24 cellular contexts compared by ENCODE assay signal in genomic region chr15:45657769-45658545, GRCh38. TPM values are rescaled to one million over a fixed set of nuclear protein-coding genes. Genes with fewer than 3 reads are reported as not detected.
DNase-seq lines count a peak whose midpoint lies in the region; ATAC-seq and TF ChIP-seq lines count a peak whose summit lies in the region.
"Had no signal": no experiment of that assay in that cellular context is flagged by ENCODE, and none has a peak within 500 bp of the region (broad histone marks: within the 10 kb centered on the region; RNA-seq: fewer than 3 reads in every experiment).

No MANE protein-coding gene starts in this region.

- H3K4me3 ChIP-seq in prostate gland (no peak overlapping the region), Karpas-422 (ENCODE audit: low read length) (no peak overlapping the region)
- H3K4me3 ChIP-seq: breast epithelium, GM12878, SK-N-MC, skin epidermis had no signal

- H4K20me1 ChIP-seq in Karpas-422 (ENCODE audit: insufficient read depth, low read depth, low read length), result no peaks in the 10 kb centered on the region

- 65% methylated on average over 8 of the region's 8 CpGs for WGBS in prostate gland

- TF ChIP-seq POLR2A in prostate gland (IDR thresholded peaks at IDR 0.05), result no peak

- H3K27me3 ChIP-seq in prostate gland (replicated peaks; ENCODE audit: insufficient read depth) (no peaks in the 10 kb centered on the region), Karpas-422 (ENCODE audit: low read length) (no peaks in the 10 kb centered on the region)
- H3K27me3 ChIP-seq: breast epithelium had no signal

- H3K4me1 ChIP-seq in prostate gland (replicated peaks), result peaks cover 11% of the 10 kb centered on the region
- no peaks in the 10 kb centered on the region for H3K4me1 ChIP-seq in Karpas-422 (ENCODE audit: low read length)

- H3K4me1 Mint-ChIP-seq in effector memory CD8-positive, alpha-beta T cell (ENCODE audit: low read depth in 2 of 2), result peaks cover 29 to 56% of the 10 kb centered on the region in 2 donors

- peaks cover 4 to 9% of the 10 kb centered on the region in 2 donors for H3K36me3 ChIP-seq in prostate gland
- H3K36me3 ChIP-seq in Karpas-422 (ENCODE audit: insufficient read depth, low read length), result no peaks in the 10 kb centered on the region
- H3K36me3 ChIP-seq: breast epithelium had no signal

- H3K9me3 ChIP-seq in prostate gland (no peaks in the 10 kb centered on the region), Karpas-422 (ENCODE audit: low read length) (no peaks in the 10 kb centered on the region)
- H3K9me3 ChIP-seq: breast epithelium had no signal

- DNase-seq in NCI-H2171 treated with DMSO at 0.1 percent for 48 hours (lab: John Stamatoyannopoulos, UW) (peak; percentile 9), NCI-H2171 (lab: John Stamatoyannopoulos, UW) (no peak), G401 (ENCODE audit: low spot score) (peak; percentile 8), prostate gland (ENCODE audit: low spot score) (no peak), Karpas-422 (no peak), cerebellum (ENCODE audit: low spot score) (no peak)
- DNase-seq in effector memory CD8-positive, alpha-beta T cell, result no peak
- DNase-seq: activated effector memory CD4-positive, alpha-beta T cell treated with Interleukin-2 at 50 U/mL for 16 hours; amniotic stem cell; DMS79; KBM-7; NCI-H526 treated with DMSO at 0.1 percent for 48 hours; stimulated activated naive CD8-positive, alpha-beta T cell treated with anti-CD3 and anti-CD28 coated beads, Interleukin-15, Interleukin-2, amounts not matched to agents 100 U/mL and 50 U/mL, for 24 hours; T-helper 9 cell had no signal

- intact Hi-C loops in prostate gland (cut with DNase I), result no loop called here

- no peaks in the 10 kb centered on the region for H3K27me3 Mint-ChIP-seq in effector memory CD8-positive, alpha-beta T cell
- H3K27me3 Mint-ChIP-seq: dendritic cell treated with granulocyte-macrophage colony-stimulating factor and Interleukin-4, amounts not matched to agents 40 ng/mL and 50 ng/mL, for 4 days; progenitor cell of endocrine pancreas had no signal

- no peak for TF ChIP-seq CTCF in prostate gland (IDR thresholded peaks at IDR 0.05)

- no peak overlapping the region for H2AFZ ChIP-seq in Karpas-422 (ENCODE audit: low read length)

- no peak for ATAC-seq in effector memory CD8-positive, alpha-beta T cell (replicated peaks)
- no peak for ATAC-seq in GM21737 (IDR thresholded peaks at IDR 0.05; ENCODE audit: unreplicated experiment)
- ATAC-seq: GM12878; stimulated activated naive CD8-positive, alpha-beta T cell treated with anti-CD3 and anti-CD28 coated beads, Interleukin-15, Interleukin-2, amounts not matched to agents 100 U/mL and 50 U/mL, for 24 hours had no signal

- H3K4me3 Mint-ChIP-seq in effector memory CD8-positive, alpha-beta T cell, result no peak overlapping the region
- H3K4me3 Mint-ChIP-seq: dendritic cell treated with granulocyte-macrophage colony-stimulating factor and Interleukin-4, amounts not matched to agents 40 ng/mL and 50 ng/mL, for 4 days; neural crest cell had no signal

- H3K79me2 ChIP-seq in Karpas-422 (ENCODE audit: low read length), result no peaks in the 10 kb centered on the region

- no peak overlapping the region for H3K9ac ChIP-seq in Karpas-422 (ENCODE audit: low read length)

- peak overlapping the region; percentile 24 to 27 for H3K27ac ChIP-seq in prostate gland
- H3K27ac ChIP-seq in Karpas-422 (ENCODE audit: low read length), result no peak overlapping the region
- H3K27ac ChIP-seq: 22Rv1, breast epithelium, RWPE1, SK-N-MC had no signal

- no peaks in the 10 kb centered on the region for H3K9me3 Mint-ChIP-seq in effector memory CD8-positive, alpha-beta T cell
- H3K9me3 Mint-ChIP-seq: dendritic cell treated with granulocyte-macrophage colony-stimulating factor and Interleukin-4, amounts not matched to agents 40 ng/mL and 50 ng/mL, for 4 days; neural crest cell had no signal

- peaks cover 22% of the 10 kb centered on the region for H3K36me3 Mint-ChIP-seq in effector memory CD8-positive, alpha-beta T cell (ENCODE audit: insufficient read depth)

- no peak overlapping the region for H3K4me2 ChIP-seq in Karpas-422 (ENCODE audit: low read depth, low read length, poor library complexity, severe bottlenecking)

- in situ Hi-C loops in G401 (cut with HindIII; ENCODE audit: low sequenced_read_pairs), result no loop called here

- H3K27ac Mint-ChIP-seq in effector memory CD8-positive, alpha-beta T cell, result peak overlapping the region; percentile 59 to 89

- H3K9me2 ChIP-seq in Karpas-422 (replicated peaks; ENCODE audit: insufficient read depth, low read length), result no peaks in the 10 kb centered on the region

RNA-seq across cellular contexts. Expression of gene SQOR, which starts 23.1 kb away (rescaled TPM):
- 80.3 and 91.1 TPM in 2 replicates for total RNA-seq in G401 (2014; rRNA removed; shearing (Covaris generic))
- total RNA-seq in prostate gland (10 to 100 TPM; 29.4 to 83.8 TPM), cerebellum (3.4 TPM)
- 2.1 and 3.5 TPM in 2 replicates for total RNA-seq in Karpas-422 (2014; rRNA removed; shearing (Covaris generic); ENCODE audit: low replicate concordance)
- total RNA-seq: neural crest cell had no signal

Comparison
In these comparisons a context has a peak if more than half of its experiments do, and no peak if none do; other contexts are left out.
1. DNase-seq: peak in NCI-H2171 treated with DMSO at 0.1 percent for 48 hours (single experiment) and G401 (single experiment); none in NCI-H2171 (single experiment), effector memory CD8-positive, alpha-beta T cell (0 of 3), prostate gland (single experiment), Karpas-422 (single experiment) and cerebellum (single experiment).